ENCODE assay signal across 8 cellular contexts in the genomic region with DNA sequence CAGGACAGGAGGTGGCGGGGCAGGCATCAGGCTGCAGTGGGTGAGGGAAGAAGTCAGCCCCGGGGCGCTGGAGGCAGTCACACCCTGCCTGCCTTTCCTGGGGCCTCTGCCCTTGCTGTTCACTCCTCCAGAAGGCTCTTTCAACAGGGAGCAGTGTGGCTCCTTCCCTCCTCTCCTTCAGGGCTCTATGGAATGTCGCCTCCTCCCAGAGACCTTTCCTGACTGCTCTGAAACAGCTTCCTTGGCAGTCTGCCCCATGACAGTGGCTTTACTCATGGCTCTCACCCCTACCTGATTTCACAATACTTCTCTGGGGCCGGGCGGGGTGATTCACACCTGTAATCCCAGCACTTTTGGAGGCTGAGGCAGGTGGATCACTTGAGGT. TPM values are rescaled to one million over a fixed set of nuclear protein-coding genes. Genes with fewer than 3 reads are reported as not detected.
DNase-seq lines count a peak whose midpoint lies in the region; ATAC-seq, FAIRE-seq and TF ChIP-seq lines count a peak whose summit lies in the region.

No MANE protein-coding gene starts in this region.

- H3K27ac ChIP-seq in A549: peak overlapping the region; percentile 72 to 100

- POLR2A ChIA-PET in A549 (lab: Yijun Ruan, JAX): interaction anchor here (0.6 to 1.2 kb wide), 2 partner anchors 8 to 102 kb away, joined by 3 to 4 read pairs; partner anchors contain the start of gene PSMD9

- peak in 1 of 2 experiments; percentile 49; a peak in 2 of 5 replicates for TF ChIP-seq EP300 in A549 (IDR thresholded peaks at IDR 0.05)

- CTCF ChIA-PET in A549 (lab: Yijun Ruan, JAX): interaction anchor here (0.8 to 72.2 kb wide), 5 partner anchors 1 to 102 kb away, joined by 3 to 2657 read pairs (median 509); partner anchors contain the start of genes PSMD9, RHOF and SETD1B

- TF ChIP-seq RAD21 in A549 (conservative IDR thresholded peaks at IDR 0.05 in 1 of 2, IDR thresholded peaks at IDR 0.05 in 1 of 2): peak; percentile 21 to 22; a peak in 1 of 5 replicates

- peak; percentile 76 to 97 for DNase-seq in A549 (ENCODE audit: low read depth in 1 of 2, low spot score in 1 of 2)
- DNase-seq in LHCN-M2 (ENCODE audit: low read depth): peak; percentile 90
- peak; percentile 51 for DNase-seq in activated naive CD4-positive, alpha-beta T cell treated with Interleukin-2 at 50 U/mL for 16 hours
- DNase-seq in iris pigment epithelial cell (ENCODE audit: low read depth): peak; percentile 84
- DNase-seq in urothelium cell line (ENCODE audit: low spot score): peak; percentile 87
- DNase-seq in Ammon's horn (ENCODE audit: low spot score): no peak
- no peak for DNase-seq in AML-193 (lab: John Stamatoyannopoulos, UW)

- 10% methylated on average over 6 of the region's 6 CpGs for WGBS in A549 (ENCODE audit: missing lambda C conversion rate)

- peaks cover 97% of the 10 kb centered on the region for H3K4me1 ChIP-seq in A549

- no peaks in the 10 kb centered on the region for H3K9me3 ChIP-seq in A549

- TF ChIP-seq POLR2A in A549 (IDR thresholded peaks at IDR 0.05; ENCODE audit: low read length): no peak

- FAIRE-seq in A549 (lab: Jason Lieb, UNC) (no peak), urothelium cell line (lab: Jason Lieb, UNC) (no peak)

- H3K4me2 ChIP-seq in A549: peak overlapping the region; percentile 70

- 0 out of 3 replicates have a peak, but pooled peaks have one; percentile 5 for TF ChIP-seq CTCF in A549 (IDR thresholded peaks at IDR 0.05)

- H3K4me3 ChIP-seq in A549: no peak overlapping the region

- ATAC-seq in A549 (peak; percentile 78 to 80), HG02840 (IDR thresholded peaks at IDR 0.05; ENCODE audit: low FRiP score, unreplicated experiment) (no peak)

TF ChIP-seq in A549, 52 proteins besides CTCF, POLR2A, EP300 and RAD21 (continues in another document):
- TF ChIP-seq ZC3H11A (IDR thresholded peaks at IDR 0.05): no peak
- peak; percentile 63; the same call in 1 of the 2 replicates for TF ChIP-seq FOXS1 (CRISPR knock-in tag; IDR thresholded peaks at IDR 0.05)
- no peak for TF ChIP-seq TP53 (CRISPR knock-in tag; IDR thresholded peaks at IDR 0.05)
- no peak for TF ChIP-seq KDM5A (IDR thresholded peaks at IDR 0.05)
- TF ChIP-seq FOSL2 (IDR thresholded peaks at IDR 0.05): peak; percentile 89
- TF ChIP-seq FOSL2 (CRISPR knock-in tag; IDR thresholded peaks at IDR 0.05): peak; percentile 98
- TF ChIP-seq BHLHE40 (IDR thresholded peaks at IDR 0.05; ENCODE audit: low read depth, low read length): no peak
- TF ChIP-seq, protein P1, sequence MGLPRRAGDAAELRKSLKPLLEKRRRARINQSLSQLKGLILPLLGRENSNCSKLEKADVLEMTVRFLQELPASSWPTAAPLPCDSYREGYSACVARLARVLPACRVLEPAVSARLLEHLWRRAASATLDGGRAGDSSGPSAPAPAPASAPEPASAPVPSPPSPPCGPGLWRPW (IDR thresholded peaks at IDR 0.05): peak; percentile 65
- TF ChIP-seq SMC3 (IDR thresholded peaks at IDR 0.05): peak; percentile 25; the same call in 2 of the 3 replicates
- no peak for TF ChIP-seq ZFP36 (IDR thresholded peaks at IDR 0.05; ENCODE audit: borderline replicate concordance, partially characterized antibody)
- TF ChIP-seq POLR2AphosphoS2 (conservative IDR thresholded peaks at IDR 0.05; ENCODE audit: low read length): no peak
- peak; percentile 87 to 99 for TF ChIP-seq CEBPB (IDR thresholded peaks at IDR 0.05)
- peak; percentile 76 for TF ChIP-seq E2F6 (IDR thresholded peaks at IDR 0.05; ENCODE audit: borderline replicate concordance, low read depth)
- TF ChIP-seq FOSB (CRISPR knock-in tag; IDR thresholded peaks at IDR 0.05): no peak; the same call in none of the 2 replicates
- peak; percentile 68; the same call in 1 of the 2 replicates for TF ChIP-seq HOXB5 (CRISPR knock-in tag; IDR thresholded peaks at IDR 0.05)
- TF ChIP-seq RARB (CRISPR knock-in tag; IDR thresholded peaks at IDR 0.05): no peak
- TF ChIP-seq MAFK (IDR thresholded peaks at IDR 0.05; ENCODE audit: partially characterized antibody): no peak
- TF ChIP-seq JUN (IDR thresholded peaks at IDR 0.05): peak; percentile 81 to 86
- peak; percentile 72; the same call in 1 of the 2 replicates for TF ChIP-seq GATA3 (IDR thresholded peaks at IDR 0.05; ENCODE audit: borderline replicate concordance)
- peak; percentile 23; the same call in 1 of the 2 replicates for TF ChIP-seq HOXB13 (CRISPR knock-in tag; IDR thresholded peaks at IDR 0.05; ENCODE audit: low read depth)
- no peak for TF ChIP-seq HOXA7 (CRISPR knock-in tag; IDR thresholded peaks at IDR 0.05)
- peak; percentile 89 for TF ChIP-seq JUNB (IDR thresholded peaks at IDR 0.05)
- no peak for TF ChIP-seq MAZ (IDR thresholded peaks at IDR 0.05; ENCODE audit: borderline replicate concordance, low read depth, low read length)
- TF ChIP-seq, protein P2, sequence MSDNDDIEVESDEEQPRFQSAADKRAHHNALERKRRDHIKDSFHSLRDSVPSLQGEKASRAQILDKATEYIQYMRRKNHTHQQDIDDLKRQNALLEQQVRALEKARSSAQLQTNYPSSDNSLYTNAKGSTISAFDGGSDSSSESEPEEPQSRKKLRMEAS (IDR thresholded peaks at IDR 0.05): peak; percentile 91
- peak; percentile 46; the same call in 1 of the 2 replicates for TF ChIP-seq ZNF302 (CRISPR knock-in tag; IDR thresholded peaks at IDR 0.05)
- no peak for TF ChIP-seq REST (IDR thresholded peaks at IDR 0.05)
- TF ChIP-seq, protein P3, sequence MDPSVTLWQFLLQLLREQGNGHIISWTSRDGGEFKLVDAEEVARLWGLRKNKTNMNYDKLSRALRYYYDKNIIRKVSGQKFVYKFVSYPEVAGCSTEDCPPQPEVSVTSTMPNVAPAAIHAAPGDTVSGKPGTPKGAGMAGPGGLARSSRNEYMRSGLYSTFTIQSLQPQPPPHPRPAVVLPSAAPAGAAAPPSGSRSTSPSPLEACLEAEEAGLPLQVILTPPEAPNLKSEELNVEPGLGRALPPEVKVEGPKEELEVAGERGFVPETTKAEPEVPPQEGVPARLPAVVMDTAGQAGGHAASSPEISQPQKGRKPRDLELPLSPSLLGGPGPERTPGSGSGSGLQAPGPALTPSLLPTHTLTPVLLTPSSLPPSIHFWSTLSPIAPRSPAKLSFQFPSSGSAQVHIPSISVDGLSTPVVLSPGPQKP (IDR thresholded peaks at IDR 0.05; ENCODE audit: low read depth, low read length): no peak
- TF ChIP-seq ESRRA (IDR thresholded peaks at IDR 0.05; ENCODE audit: borderline replicate concordance, low read length): no peak

RNA-seq across cellular contexts. Expression of gene RHOF, which starts 7.1 kb away (rescaled TPM):
- polyA plus RNA-seq in A549 (2011; rRNA removed): 47.1 and 48.0 TPM in 2 replicates
- polyA plus RNA-seq in A549 (2012; cell fraction: cytosol; rRNA removed): 84.7 and 94.6 TPM in 2 replicates
- 108 and 113 TPM in 2 replicates for polyA plus RNA-seq in A549 (2012; cell fraction: nucleus; rRNA removed)
- 48.6 to 52.3 TPM (median 51.8 TPM) in 3 replicates for polyA plus RNA-seq in A549 (2017; fragmentation: RNase III; extraction: RNeasy Plus Mini Kit Qiagen cat#74134 plus additional on column Dnase treatment)
- 88.9 and 139 TPM in 2 replicates for polyA minus RNA-seq in A549 (2011; rRNA and poly(A)+ RNA removed)
- total RNA-seq in LHCN-M2 (2014; rRNA removed): 1.8 and 2.5 TPM in 2 replicates
- 1.1 TPM for polyA plus RNA-seq in LHCN-M2 (2012)

RNA-seq across cellular contexts. Expression of gene SETD1B, which starts 17.4 kb away (rescaled TPM):
- polyA plus RNA-seq in A549 (2011; rRNA removed): 1.1 and 2.1 TPM in 2 replicates
- polyA plus RNA-seq in A549 (2012; cell fraction: cytosol; rRNA removed): 2.2 and 3.1 TPM in 2 replicates
- polyA plus RNA-seq in A549 (2012; cell fraction: nucleus; rRNA removed): 6.5 and 9.1 TPM in 2 replicates
- polyA plus RNA-seq in A549 (2017; fragmentation: RNase III; extraction: RNeasy Plus Mini Kit Qiagen cat#74134 plus additional on column Dnase treatment): 7.4 to 8.6 TPM (median 8.0 TPM) in 3 replicates
- polyA minus RNA-seq in A549 (2011; rRNA and poly(A)+ RNA removed): 2.6 and 4.2 TPM in 2 replicates
- 2.2 and 2.9 TPM in 2 replicates for total RNA-seq in LHCN-M2 (2014; rRNA removed)
- polyA plus RNA-seq in LHCN-M2 (2012): 4.1 TPM

Comparison
In these comparisons a context has a peak if more than half of its experiments do, and no peak if none do; other contexts are left out.
1. DNase-seq: peak in A549 (2 of 2), LHCN-M2 (single experiment), activated naive CD4-positive, alpha-beta T cell treated with Interleukin-2 at 50 U/mL for 16 hours (single experiment), iris pigment epithelial cell (single experiment) and urothelium cell line (single experiment); none in Ammon's horn (single experiment) and AML-193 (0 of 2).